In genomic region chr1:42877380-42877779, GRCh38 we compare ENCODE assay signal across 1 cellular context.
TF ChIP-seq lines count a peak whose summit lies in the region.

No MANE protein-coding gene starts in this region.

TF ChIP-seq in GM23338, 12 proteins besides CTCF, POLR2A, EP300 and RAD21 (continued from another document):
- TF ChIP-seq REST (IDR thresholded peaks at IDR 0.05; ENCODE audit: unreplicated experiment): no peak
- TF ChIP-seq NANOG (IDR thresholded peaks at IDR 0.05; ENCODE audit: borderline replicate concordance): no peak
- TF ChIP-seq ZNF331 (CRISPR knock-in tag; IDR thresholded peaks at IDR 0.05; ENCODE audit: low read depth): no peak
TF ChIP-seq in GM23338: peak in this region for 0.
